Comparison of ENCODE assay signal across 23 cellular contexts in the genomic region with DNA sequence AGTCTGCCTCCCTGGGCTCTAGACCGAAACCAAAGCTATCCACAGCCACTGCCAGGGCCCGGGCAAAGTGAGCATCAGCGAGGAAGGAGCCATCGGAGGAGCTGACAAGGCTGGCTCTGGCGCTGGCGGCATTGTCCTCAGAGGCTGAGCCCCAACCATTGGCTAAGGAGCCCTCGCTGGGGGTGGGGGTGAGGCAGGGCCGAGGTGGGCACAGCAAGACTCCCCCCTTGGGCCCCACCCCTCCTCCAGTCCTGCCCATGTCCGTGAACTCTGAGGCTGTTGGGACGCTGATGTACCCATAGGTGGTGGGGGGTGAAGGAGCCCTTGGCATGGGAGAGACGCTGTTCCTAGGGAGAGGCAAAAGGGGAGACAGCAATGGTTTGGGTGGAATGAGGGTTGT. TPM values are rescaled to one million over a fixed set of nuclear protein-coding genes. Genes with fewer than 3 reads are reported as not detected.
"Had no signal": no experiment of that assay in that cellular context is flagged by ENCODE, and none has a peak within 500 bp of the region (broad histone marks: within the 10 kb centered on the region; RNA-seq: fewer than 3 reads in every experiment).

No MANE protein-coding gene starts in this region.

- H3K9me3 ChIP-seq: adrenal gland, left lung, pancreas, spleen, thyroid gland had no signal

- H3K27ac Mint-ChIP-seq: activated CD8-positive, alpha-beta T cell treated with anti-CD3 and anti-CD28 coated beads for 36 hours; activated T-cell treated with anti-CD3 and anti-CD28 coated beads, Interleukin-2, amount 50 U/mL, for 72 hours; neural progenitor cell; stimulated activated naive B cell treated with anti-CD40 and anti-IgM and Interleukin-4, amounts not matched to agents 10 μg/mL and 1 μg/mL and 100 μg/mL, for 72 hours had no signal

- H3K27me3 Mint-ChIP-seq: activated CD8-positive, alpha-beta T cell treated with anti-CD3 and anti-CD28 coated beads for 36 hours had no signal

- H3K9me3 Mint-ChIP-seq: activated CD8-positive, alpha-beta T cell treated with anti-CD3 and anti-CD28 coated beads for 36 hours; activated T-cell treated with anti-CD3 and anti-CD28 coated beads, Interleukin-2, amount 50 U/mL, for 72 hours; neural progenitor cell; stimulated activated naive B cell treated with anti-CD40 and anti-IgM and Interleukin-4, amounts not matched to agents 10 μg/mL and 1 μg/mL and 100 μg/mL, for 72 hours had no signal

- DNase-seq: activated CD4-positive, alpha-beta T cell treated with anti-CD3 and anti-CD28 coated beads for 48 hours; activated CD4-positive, CD25-positive, alpha-beta regulatory T cell; activated CD8-positive, alpha-beta T cell treated with anti-CD3 and anti-CD28 coated beads for 36 hours; activated naive CD4-positive, alpha-beta T cell treated with anti-CD3 and anti-CD28 coated beads, Interleukin-2, amount 50 U/mL, for 16 hours; activated T-cell treated with anti-CD3 and anti-CD28 coated beads, Interleukin-2, amount 50 U/mL, for 72 hours; dorsolateral prefrontal cortex; erythroblast; left lung; pancreas; spleen; stimulated activated naive B cell treated with anti-CD40 and anti-IgM and Interleukin-4, amounts not matched to agents 10 μg/mL and 1 μg/mL and 100 μg/mL, for 72 hours; T-helper 1 cell; T-helper 9 cell; thyroid gland had no signal

- H2AFZ ChIP-seq: neural progenitor cell had no signal

- H3K27ac ChIP-seq: adrenal gland, dorsolateral prefrontal cortex, left lung, neural progenitor cell, pancreas, thyroid gland had no signal

- H3K4me3 Mint-ChIP-seq: activated CD8-positive, alpha-beta T cell treated with anti-CD3 and anti-CD28 coated beads for 36 hours; activated T-cell treated with anti-CD3 and anti-CD28 coated beads, Interleukin-2, amount 50 U/mL, for 72 hours; neural progenitor cell; stimulated activated naive B cell treated with anti-CD40 and anti-IgM and Interleukin-4, amounts not matched to agents 10 μg/mL and 1 μg/mL and 100 μg/mL, for 72 hours had no signal

- H3K4me1 Mint-ChIP-seq: stimulated activated naive B cell treated with anti-CD40 and anti-IgM and Interleukin-4, amounts not matched to agents 10 μg/mL and 1 μg/mL and 100 μg/mL, for 72 hours had no signal

- H3K4me1 ChIP-seq: pancreas had no signal

- ATAC-seq: activated CD8-positive, alpha-beta T cell treated with anti-CD3 and anti-CD28 coated beads for 36 hours; activated T-cell treated with anti-CD3 and anti-CD28 coated beads, Interleukin-2, amount 50 U/mL, for 72 hours; left lung; pancreas; stimulated activated naive B cell treated with anti-CD40 and anti-IgM and Interleukin-4, amounts not matched to agents 10 μg/mL and 1 μg/mL and 100 μg/mL, for 72 hours had no signal

- H3K4me3 ChIP-seq: adrenal gland, dorsolateral prefrontal cortex, left lung, neural progenitor cell, pancreas, spleen, thyroid gland had no signal

- H3K36me3 ChIP-seq: adrenal gland, left lung, neural progenitor cell, pancreas, thyroid gland had no signal

- H3K36me3 Mint-ChIP-seq: neural progenitor cell; stimulated activated naive B cell treated with anti-CD40 and anti-IgM and Interleukin-4, amounts not matched to agents 10 μg/mL and 1 μg/mL and 100 μg/mL, for 72 hours had no signal

- H3K27me3 ChIP-seq: adrenal gland, dorsolateral prefrontal cortex, left lung, pancreas, spleen, thyroid gland had no signal

- H3K4me2 ChIP-seq: neural progenitor cell had no signal

- H3K9ac ChIP-seq: neural progenitor cell had no signal

RNA-seq across cellular contexts. Expression of gene ROBO4, which starts 11.2 kb away (rescaled TPM):
- total RNA-seq: activated CD8-positive, alpha-beta T cell treated with anti-CD3 and anti-CD28 coated beads for 36 hours; activated T-cell treated with anti-CD3 and anti-CD28 coated beads, Interleukin-2, amount 50 U/mL, for 72 hours; bronchial epithelial cell had no signal

RNA-seq across cellular contexts. Expression of gene HEPN1, which starts 32.6 kb away (rescaled TPM):
- total RNA-seq: activated CD8-positive, alpha-beta T cell treated with anti-CD3 and anti-CD28 coated beads for 36 hours; activated T-cell treated with anti-CD3 and anti-CD28 coated beads, Interleukin-2, amount 50 U/mL, for 72 hours; astrocyte; bronchial epithelial cell; cerebellum; frontal cortex; left lung; mononuclear cell; pancreas; subcutaneous adipose tissue; thyroid gland had no signal
- polyA plus RNA-seq: keratinocyte, spleen had no signal

RNA-seq across cellular contexts. Expression of gene HEPACAM, which starts 49.4 kb away (rescaled TPM):
- total RNA-seq: activated T-cell treated with anti-CD3 and anti-CD28 coated beads, Interleukin-2, amount 50 U/mL, for 72 hours; astrocyte; bronchial epithelial cell; left lung had no signal
- polyA plus RNA-seq: keratinocyte had no signal
